12 cellular contexts compared by ENCODE assay signal in genomic region chr7:116216956-116217570, GRCh38. TPM values are rescaled to one million over a fixed set of nuclear protein-coding genes. Genes with fewer than 3 reads are reported as not detected.
DNase-seq lines count a peak whose midpoint lies in the region; ATAC-seq, FAIRE-seq and TF ChIP-seq lines count a peak whose summit lies in the region.
"Had no signal": no experiment of that assay in that cellular context is flagged by ENCODE, and none has a peak within 500 bp of the region (broad histone marks: within the 10 kb centered on the region; RNA-seq: fewer than 3 reads in every experiment).

No MANE protein-coding gene starts in this region.

- no TSS peak for BruUV-seq in K562 (replicated peaks; lab: Mats Ljungman, UMichigan)

- no peak for DNase-seq in CD4-positive, CD25-positive, alpha-beta regulatory T cell
- DNase-seq in HCEC 1CT (peak; percentile 70), K562 (ENCODE audit: extremely low read depth in 1 of 4, low spot score in 3 of 4) (no peak), left lung (no peak), NCI-H1930 (lab: John Stamatoyannopoulos, UW) (no peak), SK-N-SH (no peak), RWPE1 (ENCODE audit: low spot score) (no peak)
- DNase-seq: activated CD4-positive, alpha-beta T cell treated with anti-CD3 and anti-CD28 coated beads for 1 hour; NCI-H2107 had no signal

- H3K9me1 ChIP-seq in K562 (ENCODE audit: control insufficient read depth, insufficient read depth, low read length), result no peaks in the 10 kb centered on the region

- no peak overlapping the region for H3K27ac Mint-ChIP-seq in CD4-positive, CD25-positive, alpha-beta regulatory T cell

- no peaks in the 10 kb centered on the region for H3K36me3 ChIP-seq in CD4-positive, CD25-positive, alpha-beta regulatory T cell (ENCODE audit: control insufficient read depth, insufficient read depth, low read length)
- no peaks in the 10 kb centered on the region; the same call in 2 of the 3 replicates for H3K36me3 ChIP-seq in K562 (ENCODE audit: control insufficient read depth, insufficient read depth, low read length)
- H3K36me3 ChIP-seq in left lung, result no peaks in the 10 kb centered on the region
- no peaks in the 10 kb centered on the region for H3K36me3 ChIP-seq in SK-N-SH (replicated peaks in 1 of 2; ENCODE audit: control insufficient read depth in 1 of 2, insufficient read depth in 2 of 2, low read length in 1 of 2)
- H3K36me3 ChIP-seq: neutrophil had no signal

- no peak for FAIRE-seq in K562 (lab: Jason Lieb, UNC)

- H3K4me2 ChIP-seq in K562 (ENCODE audit: insufficient read depth, low read length) (no peak overlapping the region), SK-N-SH (no peak overlapping the region)

- peaks cover 92% of the 10 kb centered on the region for H3K4me1 ChIP-seq in CD4-positive, CD25-positive, alpha-beta regulatory T cell (ENCODE audit: control insufficient read depth, insufficient read depth, low read length, poor library complexity, severe bottlenecking)
- H3K4me1 ChIP-seq in K562 (replicated peaks in 1 of 2; ENCODE audit: control insufficient read depth in 2 of 2, insufficient read depth in 2 of 2, low read length in 2 of 2) (peaks cover 0 to 51% of the 10 kb centered on the region in 2 experiments; a peak in 3 of 5 replicates), left lung (peaks cover 39 to 78% of the 10 kb centered on the region in 2 donors), SK-N-SH (ENCODE audit: control insufficient read depth in 1 of 2, insufficient read depth in 2 of 2, low read depth in 1 of 2, low read length in 1 of 2) (peaks cover 9 to 70% of the 10 kb centered on the region in 2 experiments; a peak in 3 of 4 replicates)

- H3K9me3 ChIP-seq in CD4-positive, CD25-positive, alpha-beta regulatory T cell (ENCODE audit: control insufficient read depth in 2 of 2, low read length in 2 of 2), result no peaks in the 10 kb centered on the region
- no peaks in the 10 kb centered on the region for H3K9me3 ChIP-seq in K562 (replicated peaks; ENCODE audit: control insufficient read depth, insufficient read depth, low read depth, low read length)
- H3K9me3 ChIP-seq in left lung, result no peaks in the 10 kb centered on the region
- no peaks in the 10 kb centered on the region for H3K9me3 ChIP-seq in SK-N-SH
- H3K9me3 ChIP-seq: neutrophil had no signal

- TF ChIP-seq CTCF in K562 (IDR thresholded peaks at IDR 0.05 in 2 of 3, conservative IDR thresholded peaks at IDR 0.05 in 1 of 3; ENCODE audit: insufficient read depth in 2 of 3, low read depth in 1 of 3, low read length in 3 of 3), result no peak
- TF ChIP-seq CTCF in left lung (IDR thresholded peaks at IDR 0.05), result no peak
- TF ChIP-seq CTCF in SK-N-SH (IDR thresholded peaks at IDR 0.05), result no peak
- TF ChIP-seq CTCF in RWPE1 (conservative IDR thresholded peaks at IDR 0.05; ENCODE audit: low read depth), result no peak

- intact Hi-C loops in K562 (cut with micrococcal nuclease), result loop anchor here (10.0 kb wide), 2 partner anchors 798 to 1968 kb away; partner anchors contain the start of gene LSM8
- intact Hi-C loops in left lung (cut with DNase I), result no loop called here

- POLR2A ChIA-PET in K562 (lab: Yijun Ruan, JAX), result interaction anchor here (1.0 to 1.9 kb wide), 2 partner anchors 9 to 13 kb away, joined by 4 to 11 read pairs; no protein-coding TSS in a partner anchor
- POLR2A ChIA-PET in SK-N-SH (lab: Yijun Ruan, JAX), result no interaction called here
- POLR2A ChIA-PET in RWPE1 (lab: Yijun Ruan, JAX; ENCODE audit: low non-redundant PET), result no interaction called here

- in situ Hi-C loops in K562 (cut with MboI), result no loop called here

- H3K4me3 ChIP-seq in CD4-positive, CD25-positive, alpha-beta regulatory T cell (ENCODE audit: low read depth, low read length), result peak overlapping the region; percentile 46
- H3K4me3 ChIP-seq in K562 (no peak overlapping the region), left lung (no peak overlapping the region), SK-N-SH (ENCODE audit: low read depth in 2 of 2, low read length in 1 of 2) (no peak overlapping the region; a peak in 1 of 4 replicates)

- no peak overlapping the region for H2AFZ ChIP-seq in K562 (ENCODE audit: low read depth, low read length)
- H2AFZ ChIP-seq in SK-N-SH (ENCODE audit: low read depth), result no peak overlapping the region

- no peak for TF ChIP-seq POLR2A in K562 (conservative IDR thresholded peaks at IDR 0.05)

- no peaks in the 10 kb centered on the region for H3K27me3 ChIP-seq in CD4-positive, CD25-positive, alpha-beta regulatory T cell (ENCODE audit: control insufficient read depth, insufficient read depth, low read length)
- H3K27me3 ChIP-seq in K562 (ENCODE audit: control insufficient read depth in 2 of 2, insufficient read depth in 2 of 2, low read length in 2 of 2) (no peaks in the 10 kb centered on the region), left lung (no peaks in the 10 kb centered on the region), SK-N-SH (ENCODE audit: insufficient read depth) (peaks cover 7% of the 10 kb centered on the region; the same call in 1 of the 2 replicates)
- H3K27me3 ChIP-seq: neutrophil had no signal

- H3K9me3 Mint-ChIP-seq in CD4-positive, CD25-positive, alpha-beta regulatory T cell, result no peaks in the 10 kb centered on the region
- H3K9me3 Mint-ChIP-seq: activated naive CD4-positive, alpha-beta T cell treated with anti-CD3 and anti-CD28 coated beads, Interleukin-2, amount 50 U/mL, for 72 hours had no signal

- H3K9me2 ChIP-seq in SK-N-SH, result no peaks in the 10 kb centered on the region

- TF ChIP-seq RAD21 in K562 (CRISPR knock-in tag; conservative IDR thresholded peaks at IDR 0.05 in 1 of 2, IDR thresholded peaks at IDR 0.05 in 1 of 2) (no peak), SK-N-SH (IDR thresholded peaks at IDR 0.05; ENCODE audit: low read length) (no peak)

- H3K27me3 Mint-ChIP-seq in CD4-positive, CD25-positive, alpha-beta regulatory T cell, result no peaks in the 10 kb centered on the region

- CTCF ChIA-PET in K562 (lab: Yijun Ruan, JAX; ENCODE audit: low intra/inter-chr PET ratio), result no interaction called here
- CTCF ChIA-PET in SK-N-SH (lab: Yijun Ruan, JAX), result interaction anchor here (1.0 to 3.5 kb wide), 6 partner anchors 9 to 375 kb away, joined by 3 to 32 read pairs (median 8); no protein-coding TSS in a partner anchor
- CTCF ChIA-PET in RWPE1 (lab: Yijun Ruan, JAX), result interaction anchor here (0.7 to 1.3 kb wide), 2 partner anchors 19 to 37 kb away, joined by 3 to 4 read pairs; no protein-coding TSS in a partner anchor

- H4K20me1 ChIP-seq in K562 (replicated peaks; ENCODE audit: control insufficient read depth, insufficient read depth, low read length), result peaks cover 26% of the 10 kb centered on the region
- H4K20me1 ChIP-seq in SK-N-SH (ENCODE audit: insufficient read depth), result 0 out of 2 replicates have a peak, but pooled peaks cover 3% of the 10 kb centered on the region

- no peak overlapping the region for H3K27ac ChIP-seq in CD4-positive, CD25-positive, alpha-beta regulatory T cell (ENCODE audit: insufficient read depth, low read length, poor library complexity, severe bottlenecking)
- H3K27ac ChIP-seq in K562 (ENCODE audit: extremely low read depth, low read depth, low read length) (no peak overlapping the region), left lung (no peak overlapping the region), SK-N-SH (ENCODE audit: low read depth in 2 of 2, low read length in 1 of 2) (peak overlapping the region in 1 of 2 experiments; percentile 99; a peak in 3 of 4 replicates), RWPE1 (no peak overlapping the region)
- H3K27ac ChIP-seq: neutrophil had no signal

- H3K4me3 Mint-ChIP-seq in CD4-positive, CD25-positive, alpha-beta regulatory T cell, result peak overlapping the region; percentile 9 to 73 (median 54)

- TF ChIP-seq EP300 in K562 (IDR thresholded peaks at IDR 0.05; ENCODE audit: low read length) (no peak), SK-N-SH (IDR thresholded peaks at IDR 0.05; ENCODE audit: borderline replicate concordance in 1 of 2, low read depth in 1 of 2, low read length in 1 of 2) (no peak)

- H3K36me3 Mint-ChIP-seq in CD4-positive, CD25-positive, alpha-beta regulatory T cell, result peaks cover 6% of the 10 kb centered on the region

- H3K9ac ChIP-seq in K562 (ENCODE audit: insufficient read depth in 1 of 2, low read depth in 2 of 2, low read length in 2 of 2), result no peak overlapping the region
- H3K9ac ChIP-seq in SK-N-SH, result no peak overlapping the region

- H3K4me1 Mint-ChIP-seq in CD4-positive, CD25-positive, alpha-beta regulatory T cell, result peaks cover 71 to 93% (median 84%) of the 10 kb centered on the region in 4 donors

- no peak for ATAC-seq in CD4-positive, CD25-positive, alpha-beta regulatory T cell (ENCODE audit: low read depth in 2 of 2)
- ATAC-seq in K562, result no peak
- peak; percentile 10 for ATAC-seq in left lung
- ATAC-seq in GM21423 (IDR thresholded peaks at IDR 0.05; ENCODE audit: unreplicated experiment), result no peak

- H3K79me2 ChIP-seq in K562 (ENCODE audit: control insufficient read depth, insufficient read depth, low read length) (peaks cover 86% of the 10 kb centered on the region), SK-N-SH (ENCODE audit: insufficient read depth) (no peaks in the 10 kb centered on the region)

- WGBS in K562 (ENCODE audit: insufficient coverage, low coverage, missing lambda C conversion rate), result 76% methylated on average over 3 of the region's 3 CpGs
- 70% methylated on average over 3 of the region's 3 CpGs for WGBS in SK-N-SH (ENCODE audit: low lambda C conversion rate)

- H3F3A ChIP-seq in SK-N-SH (replicated peaks; ENCODE audit: insufficient read depth), result peaks cover 13% of the 10 kb centered on the region

RNA-seq across cellular contexts. Expression of gene TES, which starts 6.7 kb away (rescaled TPM):
- 91.6 TPM for total RNA-seq in CD4-positive, CD25-positive, alpha-beta regulatory T cell
- polyA plus RNA-seq in CD4-positive, CD25-positive, alpha-beta regulatory T cell, result 100 to 1,000 TPM; 144 to 198 (median 191) TPM
- 19.0 and 47.8 TPM in 2 replicates for total RNA-seq in K562 (2011; cell fraction: chromatin; rRNA removed; ENCODE audit: low replicate concordance)
- 12.1 and 15.0 TPM in 2 replicates for total RNA-seq in K562 (2011; cell fraction: nucleolus; rRNA removed)
- total RNA-seq in K562 (2011; cell fraction: nucleoplasm; rRNA removed), result 20.7 and 21.8 TPM in 2 replicates
- 57.6 and 61.6 TPM in 2 replicates for total RNA-seq in K562 (2014; rRNA removed)
- 53.8 and 61.6 TPM in 2 replicates for total RNA-seq in K562 (2014; rRNA removed; fragmentation: Illumina TruSeq; extraction: Trizol)
- total RNA-seq in K562 (2015; rRNA removed; fragmentation: Illumina TruSeq; extraction: Trizol), result 40.9 and 43.8 TPM in 2 replicates
- total RNA-seq in K562 (2021), result 52.1 and 58.0 TPM in 2 replicates
- polyA plus RNA-seq in K562 (2011; rRNA removed), result 34.3 and 41.7 TPM in 2 replicates
- 13.8 and 21.1 TPM in 2 replicates for polyA plus RNA-seq in K562 (2011; cell fraction: cytosol; rRNA removed)
- 18.6 and 49.8 TPM in 2 replicates for polyA plus RNA-seq in K562 (2011; cell fraction: nucleus; rRNA removed)
- polyA plus RNA-seq in K562 (2012), result 49.7 and 119 TPM in 2 replicates
- 54.6 and 56.3 TPM in 2 replicates for polyA plus RNA-seq in K562 (2014; fragmentation: Illumina TruSeq; extraction: Trizol)
- polyA plus RNA-seq in K562 (2014; fragmentation: Nextera tagmentation; extraction: Ambion mirVana), result 10 to 100 TPM; 20.7 to 26.3 TPM
- 56.1 and 57.7 TPM in 2 replicates for polyA plus RNA-seq in K562 (2014; rRNA removed)
- polyA minus RNA-seq in K562 (2011; rRNA and poly(A)+ RNA removed), result 27.7 and 33.4 TPM in 2 replicates
- polyA minus RNA-seq in K562 (2011; cell fraction: cytosol; rRNA and poly(A)+ RNA removed), result 11.3 and 15.4 TPM in 2 replicates
- polyA minus RNA-seq in K562 (2011; cell fraction: nucleus; rRNA and poly(A)+ RNA removed), result 7.0 and 26.5 TPM in 2 replicates
- 100 to 1,000 TPM in 1 of 2 donors, 10 to 100 TPM in 1; 86.9 to 113 TPM for total RNA-seq in left lung
- polyA plus RNA-seq in SK-N-SH (2012; rRNA removed), result 9.5 and 15.6 TPM in 2 replicates
- 12.5 and 13.4 TPM in 2 replicates for polyA plus RNA-seq in SK-N-SH (2012; cell fraction: cytosol; rRNA removed)
- polyA plus RNA-seq in SK-N-SH (2012; cell fraction: nucleus; rRNA removed), result 16.9 and 22.4 TPM in 2 replicates
